2 cellular contexts compared by ENCODE assay signal in the genomic region with DNA sequence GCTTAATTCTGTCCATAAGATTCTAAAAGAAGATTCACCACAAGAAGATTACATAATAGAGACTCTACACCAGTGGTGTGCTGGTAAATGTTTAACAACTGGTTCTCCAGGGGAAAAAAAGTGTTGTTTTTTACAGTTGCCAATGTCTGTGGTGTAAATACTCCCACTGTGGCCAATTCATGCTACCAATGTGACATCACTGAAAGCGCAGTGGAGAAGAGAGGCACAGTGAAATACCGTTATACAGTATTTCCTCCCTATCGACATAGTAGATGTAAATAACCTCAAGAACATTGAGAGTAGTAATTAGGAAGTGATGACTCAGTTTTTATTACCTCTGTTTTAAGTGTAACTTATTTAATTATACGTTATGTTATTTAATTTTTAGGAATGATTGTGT.
TF ChIP-seq lines count a peak whose summit lies in the region.

No MANE protein-coding gene starts in this region.

TF ChIP-seq in HepG2, 621 proteins besides CTCF, POLR2A, EP300 and RAD21 (continues in another document):
- no peak for TF ChIP-seq FOXP1 (IDR thresholded peaks at IDR 0.05)
- TF ChIP-seq FOXP1 (CRISPR knock-in tag; IDR thresholded peaks at IDR 0.05), result peak; percentile 75
- TF ChIP-seq KLF6 (CRISPR knock-in tag; IDR thresholded peaks at IDR 0.05), result peak; percentile 38; the same call in 1 of the 2 replicates
- TF ChIP-seq MBD4 (IDR thresholded peaks at IDR 0.05; ENCODE audit: borderline replicate concordance, low read length), result no peak
- TF ChIP-seq ZFP36 (IDR thresholded peaks at IDR 0.05; ENCODE audit: borderline replicate concordance, low read depth, low read length, partially characterized antibody), result no peak
- TF ChIP-seq TBX2 (CRISPR knock-in tag; IDR thresholded peaks at IDR 0.05; ENCODE audit: borderline replicate concordance), result peak; percentile 31; the same call in 1 of the 2 replicates
- peak; percentile 81 for TF ChIP-seq HNF1A (IDR thresholded peaks at IDR 0.05; ENCODE audit: low read depth)
- peak; percentile 52; the same call in 1 of the 2 replicates for TF ChIP-seq HNF1A (CRISPR knock-in tag; IDR thresholded peaks at IDR 0.05; ENCODE audit: borderline replicate concordance)
- TF ChIP-seq MAFK (conservative IDR thresholded peaks at IDR 0.05 in 1 of 2, IDR thresholded peaks at IDR 0.05 in 1 of 2; ENCODE audit: low read length in 2 of 2), result peak in 1 of 2 experiments; percentile 52; a peak in 1 of 4 replicates
- TF ChIP-seq RORA (CRISPR knock-in tag; IDR thresholded peaks at IDR 0.05), result no peak
- no peak for TF ChIP-seq DNMT3B (CRISPR knock-in tag; conservative IDR thresholded peaks at IDR 0.05)
- TF ChIP-seq FOXO4 (CRISPR knock-in tag; conservative IDR thresholded peaks at IDR 0.05), result no peak
- no peak for TF ChIP-seq CREB1 (IDR thresholded peaks at IDR 0.05)
- TF ChIP-seq CREB1 (CRISPR knock-in tag; IDR thresholded peaks at IDR 0.05), result peak; percentile 12; the same call in 1 of the 2 replicates
- TF ChIP-seq PAXIP1 (CRISPR knock-in tag; conservative IDR thresholded peaks at IDR 0.05), result peak; percentile 38; the same call in 1 of the 2 replicates
- no peak for TF ChIP-seq RFX5 (IDR thresholded peaks at IDR 0.05; ENCODE audit: low read depth, low read length)

TF ChIP-seq in K562, 482 proteins besides CTCF, POLR2A, EP300 and RAD21:
- TF ChIP-seq ZKSCAN1 (IDR thresholded peaks at IDR 0.05; ENCODE audit: low read depth, low read length), result no peak
- no peak for TF ChIP-seq PHF21A (IDR thresholded peaks at IDR 0.05; ENCODE audit: borderline replicate concordance, low read depth)
- TF ChIP-seq ZNF785 (CRISPR knock-in tag; IDR thresholded peaks at IDR 0.05), result no peak
- TF ChIP-seq, protein P1, sequence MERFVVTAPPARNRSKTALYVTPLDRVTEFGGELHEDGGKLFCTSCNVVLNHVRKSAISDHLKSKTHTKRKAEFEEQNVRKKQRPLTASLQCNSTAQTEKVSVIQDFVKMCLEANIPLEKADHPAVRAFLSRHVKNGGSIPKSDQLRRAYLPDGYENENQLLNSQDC (CRISPR knock-in tag; IDR thresholded peaks at IDR 0.05), result no peak
- no peak for TF ChIP-seq SRSF3 (IDR thresholded peaks at IDR 0.05; ENCODE audit: insufficient read depth, low read length)
- no peak for TF ChIP-seq KLF16 (IDR thresholded peaks at IDR 0.05)
- no peak for TF ChIP-seq SMAD3 (CRISPR knock-in tag; conservative IDR thresholded peaks at IDR 0.05)
- no peak for TF ChIP-seq ZNF12 (CRISPR knock-in tag; IDR thresholded peaks at IDR 0.05)
- TF ChIP-seq HOXB6 (CRISPR knock-in tag; IDR thresholded peaks at IDR 0.05; ENCODE audit: borderline replicate concordance), result no peak
- TF ChIP-seq, protein P2, sequence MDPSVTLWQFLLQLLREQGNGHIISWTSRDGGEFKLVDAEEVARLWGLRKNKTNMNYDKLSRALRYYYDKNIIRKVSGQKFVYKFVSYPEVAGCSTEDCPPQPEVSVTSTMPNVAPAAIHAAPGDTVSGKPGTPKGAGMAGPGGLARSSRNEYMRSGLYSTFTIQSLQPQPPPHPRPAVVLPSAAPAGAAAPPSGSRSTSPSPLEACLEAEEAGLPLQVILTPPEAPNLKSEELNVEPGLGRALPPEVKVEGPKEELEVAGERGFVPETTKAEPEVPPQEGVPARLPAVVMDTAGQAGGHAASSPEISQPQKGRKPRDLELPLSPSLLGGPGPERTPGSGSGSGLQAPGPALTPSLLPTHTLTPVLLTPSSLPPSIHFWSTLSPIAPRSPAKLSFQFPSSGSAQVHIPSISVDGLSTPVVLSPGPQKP (CRISPR knock-in tag; IDR thresholded peaks at IDR 0.05), result no peak
- TF ChIP-seq C11orf30 (IDR thresholded peaks at IDR 0.05; ENCODE audit: low read depth), result peak; percentile 22; the same call in 1 of the 2 replicates
- peak; percentile 66 for TF ChIP-seq ZNF316 (IDR thresholded peaks at IDR 0.05)
- TF ChIP-seq, protein P3, sequence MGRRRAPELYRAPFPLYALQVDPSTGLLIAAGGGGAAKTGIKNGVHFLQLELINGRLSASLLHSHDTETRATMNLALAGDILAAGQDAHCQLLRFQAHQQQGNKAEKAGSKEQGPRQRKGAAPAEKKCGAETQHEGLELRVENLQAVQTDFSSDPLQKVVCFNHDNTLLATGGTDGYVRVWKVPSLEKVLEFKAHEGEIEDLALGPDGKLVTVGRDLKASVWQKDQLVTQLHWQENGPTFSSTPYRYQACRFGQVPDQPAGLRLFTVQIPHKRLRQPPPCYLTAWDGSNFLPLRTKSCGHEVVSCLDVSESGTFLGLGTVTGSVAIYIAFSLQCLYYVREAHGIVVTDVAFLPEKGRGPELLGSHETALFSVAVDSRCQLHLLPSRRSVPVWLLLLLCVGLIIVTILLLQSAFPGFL (CRISPR knock-in tag; IDR thresholded peaks at IDR 0.05), result no peak
